In the genomic region with DNA sequence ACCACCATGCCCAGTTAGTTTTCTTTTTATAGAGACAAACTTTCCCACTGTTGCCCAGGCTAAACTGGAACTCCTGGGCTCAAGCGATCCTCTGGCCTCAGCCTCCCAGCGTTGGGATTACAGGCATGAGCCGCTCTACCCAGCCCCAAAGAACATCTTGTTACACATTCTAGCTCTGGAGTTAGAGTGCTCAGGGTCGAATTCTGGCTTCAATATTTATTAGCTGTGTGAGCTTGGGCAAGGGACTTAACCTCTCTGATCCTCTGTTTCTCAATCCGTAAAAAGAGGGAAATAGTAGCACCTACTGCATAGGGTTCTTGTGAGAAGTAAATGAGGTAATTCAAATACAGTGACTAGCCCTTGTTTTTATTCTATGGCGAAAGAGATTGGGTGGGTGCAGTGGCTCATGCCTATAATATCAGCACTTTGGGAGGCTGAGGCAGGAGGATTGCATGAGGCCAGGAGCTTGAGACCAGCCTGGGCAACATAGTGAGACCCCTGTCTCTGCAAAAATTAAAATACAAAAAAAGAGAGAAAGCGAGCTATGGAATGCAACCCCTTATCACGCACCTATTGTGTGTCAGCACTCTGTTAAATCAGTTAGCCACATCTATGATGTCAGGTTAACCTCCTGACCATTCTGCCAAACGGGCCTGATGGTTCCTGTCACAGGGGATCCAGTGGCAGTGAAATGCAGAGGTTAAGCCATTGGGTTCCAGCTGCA, we compare ENCODE assay signal across 16 cellular contexts. TPM values are rescaled to one million over a fixed set of nuclear protein-coding genes. Genes with fewer than 3 reads are reported as not detected.
DNase-seq lines count a peak whose midpoint lies in the region; ATAC-seq, FAIRE-seq and TF ChIP-seq lines count a peak whose summit lies in the region.
"Had no signal": no experiment of that assay in that cellular context is flagged by ENCODE, and none has a peak within 500 bp of the region (broad histone marks: within the 10 kb centered on the region; RNA-seq: fewer than 3 reads in every experiment).

No MANE protein-coding gene starts in this region.

- H4K8ac ChIP-seq in H1 (ENCODE audit: extremely low read depth, insufficient read depth, low read length), result no peak overlapping the region

- H3K4me3 Mint-ChIP-seq in CD8-positive, alpha-beta memory T cell, result peak overlapping the region in 6 of 7 donors; percentile 50 to 83 (median 61)

- no peak overlapping the region for H3K14ac ChIP-seq in H1 (ENCODE audit: insufficient read length)

- no peak overlapping the region for H2BK20ac ChIP-seq in H1 (ENCODE audit: low read length)

- POLR2A ChIA-PET in A549 (lab: Yijun Ruan, JAX) (no interaction called here), H1 (lab: Charles Lee; ENCODE audit: partially characterized antibody) (interaction anchor here (0.9 to 2.7 kb wide), 2 partner anchors 115 to 117 kb away, joined by 4 to 9 read pairs; a partner anchor contains a TSS)
- POLR2A ChIA-PET in CD8-positive, alpha-beta memory T cell (lab: Charles Lee), result interaction anchor here (1.5 kb wide), 1 partner anchor 20 kb away, joined by 7 read pairs; a partner anchor contains a TSS

- peaks cover 34 to 75% (median 35%) of the 10 kb centered on the region in 3 donors for H3K4me1 Mint-ChIP-seq in CD8-positive, alpha-beta memory T cell

- no peak for ATAC-seq in A549

- TF ChIP-seq EP300 in A549 (IDR thresholded peaks at IDR 0.05) (no peak), H1 (IDR thresholded peaks at IDR 0.05; ENCODE audit: borderline replicate concordance in 1 of 2, low read depth in 2 of 2, low read length in 2 of 2) (no peak)

- no peak overlapping the region for H3K27ac ChIP-seq in A549
- no peak overlapping the region for H3K27ac ChIP-seq in CD8-positive, alpha-beta memory T cell (ENCODE audit: low read depth, low read length)
- no peak overlapping the region for H3K27ac ChIP-seq in H1 (ENCODE audit: low read depth, low read length)
- peak overlapping the region in 1 of 2 donors; percentile 43 for H3K27ac ChIP-seq in breast epithelium
- H3K27ac ChIP-seq: adrenal gland had no signal

- no peak overlapping the region for H4K91ac ChIP-seq in H1 (replicated peaks; ENCODE audit: insufficient read length, low read length)

- no peak overlapping the region for H2AK5ac ChIP-seq in H1 (ENCODE audit: low read depth, low read length)

- no peaks in the 10 kb centered on the region for H4K20me1 ChIP-seq in H1 (replicated peaks in 1 of 2; ENCODE audit: control insufficient read depth in 1 of 2, insufficient read depth in 2 of 2, low read length in 2 of 2)

- H2BK12ac ChIP-seq in H1 (ENCODE audit: low read depth, low read length), result no peak overlapping the region

- no peak overlapping the region for H3K4ac ChIP-seq in H1 (replicated peaks; ENCODE audit: insufficient read length, low read depth, low read length)

- H3K9me3 Mint-ChIP-seq in CD8-positive, alpha-beta memory T cell, result no peaks in the 10 kb centered on the region

- no peak for TF ChIP-seq POLR2A in A549 (IDR thresholded peaks at IDR 0.05; ENCODE audit: low read length)
- no peak for TF ChIP-seq POLR2A in H1 (IDR thresholded peaks at IDR 0.05; ENCODE audit: control extremely low read depth in 1 of 2, low read depth in 2 of 2, low read length in 2 of 2)
- no peak for TF ChIP-seq POLR2A in breast epithelium (IDR thresholded peaks at IDR 0.05)

- H3K56ac ChIP-seq in H1 (replicated peaks; ENCODE audit: insufficient read length, low read depth, low read length), result no peak overlapping the region

- H3K79me1 ChIP-seq in H1 (ENCODE audit: low read depth, low read length), result no peaks in the 10 kb centered on the region

- H2BK5ac ChIP-seq in H1 (ENCODE audit: low read depth, low read length), result no peak overlapping the region

- DNase-seq in A549 (ENCODE audit: low read depth in 1 of 2, low spot score in 1 of 2) (no peak), OCI-M1 (lab: John Stamatoyannopoulos, UW) (peak; percentile 8), H1 (ENCODE audit: low read depth in 1 of 2, low spot score in 2 of 2) (no peak), breast epithelium (ENCODE audit: low spot score in 2 of 2) (no peak), hypothalamus (lab: John Stamatoyannopoulos, UW) (no peak)
- DNase-seq in CD8-positive, alpha-beta memory T cell, result no peak
- DNase-seq in NK-92 treated with Interleukin-12 subunit alpha and Interleukin-12 subunit beta, amount 100 ng/mL, for 24 hours (lab: John Stamatoyannopoulos, UW), result no peak
- no peak for DNase-seq in activated CD4-positive, CD25-positive, alpha-beta regulatory T cell treated with anti-CD3 and anti-CD28 coated beads, Interleukin-2, amount 50 U/mL, for 72 hours
- DNase-seq: adrenal gland; effector memory CD4-positive, alpha-beta T cell; HFFc6; NCI-H1092; NCI-H2107; NCI-H526; retina; testis had no signal

- peaks cover 5 to 9% (median 7%) of the 10 kb centered on the region in 3 donors for H3K36me3 Mint-ChIP-seq in CD8-positive, alpha-beta memory T cell

- TF ChIP-seq CTCF in A549 (IDR thresholded peaks at IDR 0.05) (no peak), H1 (IDR thresholded peaks at IDR 0.05; ENCODE audit: control extremely low read depth in 1 of 3, insufficient read depth in 1 of 3, low read depth in 1 of 3, low read length in 3 of 3) (no peak), breast epithelium (IDR thresholded peaks at IDR 0.05) (no peak)

- no peaks in the 10 kb centered on the region for H3K27me3 Mint-ChIP-seq in CD8-positive, alpha-beta memory T cell

- H3K4me1 ChIP-seq in A549, result peaks cover 12% of the 10 kb centered on the region
- peaks cover 30% of the 10 kb centered on the region for H3K4me1 ChIP-seq in CD8-positive, alpha-beta memory T cell (ENCODE audit: insufficient read depth, low read length)
- H3K4me1 ChIP-seq in H1 (replicated peaks in 1 of 4; ENCODE audit: control insufficient read depth in 3 of 4, insufficient read depth in 4 of 4, low read length in 3 of 4), result peaks cover 0 to 9% (median 4%) of the 10 kb centered on the region in 4 experiments; a peak in 4 of 7 replicates
- H3K4me1 ChIP-seq in breast epithelium, result no peaks in the 10 kb centered on the region
- H3K4me1 ChIP-seq: adrenal gland had no signal

- no peak overlapping the region for H4K5ac ChIP-seq in H1 (ENCODE audit: insufficient read length, low read depth, low read length)

- no peaks in the 10 kb centered on the region for H3K36me3 ChIP-seq in CD8-positive, alpha-beta memory T cell (ENCODE audit: insufficient read depth, low read length)
- H3K36me3 ChIP-seq in H1 (ENCODE audit: control insufficient read depth in 2 of 4, insufficient read depth in 4 of 4, low read length in 3 of 4) (no peaks in the 10 kb centered on the region), breast epithelium (no peaks in the 10 kb centered on the region)
- H3K36me3 ChIP-seq: adrenal gland had no signal

- CTCF ChIA-PET in A549 (lab: Yijun Ruan, JAX) (interaction anchor here (0.6 to 1.5 kb wide), 6 partner anchors 10 to 173 kb away, joined by 3 read pairs; a partner anchor contains a TSS), H1 (lab: Charles Lee; ENCODE audit: partially characterized antibody) (interaction anchor here (0.9 to 1.5 kb wide), 4 partner anchors 20 to 188 kb away, joined by 3 to 4 read pairs (median 3); a partner anchor contains a TSS)
- CTCF ChIA-PET in CD8-positive, alpha-beta memory T cell (lab: Charles Lee), result interaction anchor here (0.9 to 4.9 kb wide), 4 partner anchors 9 to 115 kb away, joined by 3 to 35 read pairs (median 4); a partner anchor contains a TSS

- H3K23ac ChIP-seq in H1 (ENCODE audit: insufficient read length), result no peak overlapping the region

- H3K9ac ChIP-seq in H1 (replicated peaks in 1 of 4; ENCODE audit: extremely low read depth in 1 of 4, low read depth in 3 of 4, low read length in 3 of 4), result no peak overlapping the region

- no peaks in the 10 kb centered on the region; a peak in 1 of 4 replicates for H3K79me2 ChIP-seq in H1 (ENCODE audit: control insufficient read depth in 1 of 2, insufficient read depth in 2 of 2, low read length in 2 of 2)

- H3K27me3 ChIP-seq in CD8-positive, alpha-beta memory T cell (ENCODE audit: insufficient read depth, low read length, poor library complexity, severe bottlenecking), result no peaks in the 10 kb centered on the region
- H3K27me3 ChIP-seq in H1 (replicated peaks in 1 of 4; ENCODE audit: control insufficient read depth in 3 of 4, extremely low read depth in 1 of 4, insufficient read depth in 3 of 4, low read length in 3 of 4) (no peaks in the 10 kb centered on the region), breast epithelium (no peaks in the 10 kb centered on the region)
- H3K27me3 ChIP-seq: adrenal gland, testis had no signal

- 0 out of 2 replicates have a peak overlapping the region, but pooled peaks have one; percentile 28 for H3K18ac ChIP-seq in H1 (ENCODE audit: extremely low read depth, low read length)

- FAIRE-seq in A549 (lab: Jason Lieb, UNC) (no peak), H1 (lab: Jason Lieb, UNC) (no peak)

- H3K9me3 ChIP-seq in A549 (no peaks in the 10 kb centered on the region), H1 (ENCODE audit: insufficient read depth in 2 of 2, low read depth in 1 of 2, low read length in 1 of 2) (no peaks in the 10 kb centered on the region), breast epithelium (no peaks in the 10 kb centered on the region)
- no peaks in the 10 kb centered on the region for H3K9me3 ChIP-seq in CD8-positive, alpha-beta memory T cell (ENCODE audit: low read length)
- H3K9me3 ChIP-seq: adrenal gland, testis had no signal

- intact Hi-C loops in breast epithelium (cut with DNase I; ENCODE audit: low total_unique reads), result no loop called here

- 81% methylated on average over 9 of the region's 9 CpGs for WGBS in A549 (ENCODE audit: missing lambda C conversion rate)
- 94% methylated on average over 9 of the region's 9 CpGs; no CpG with 5 or more reads in 1 of the 2 experiments for WGBS in H1 (ENCODE audit: extremely low coverage in 1 of 2, insufficient coverage in 1 of 2, insufficient read length in 1 of 2, insufficient replicate concordance in 2 of 2, low coverage in 1 of 2, low lambda C conversion rate in 2 of 2, missing lambda C conversion rate in 1 of 2), 2 experiments

- no peak overlapping the region for H2BK120ac ChIP-seq in H1 (replicated peaks; ENCODE audit: low read depth, low read length)

- no peaks in the 10 kb centered on the region for H3K23me2 ChIP-seq in H1 (ENCODE audit: low read depth, low read length)

- H2AFZ ChIP-seq in H1 (ENCODE audit: low read length), result no peak overlapping the region

- H2BK15ac ChIP-seq in H1 (ENCODE audit: low read length), result no peak overlapping the region

- peak overlapping the region in 7 of 8 donors; percentile 22 to 85 (median 64) for H3K27ac Mint-ChIP-seq in CD8-positive, alpha-beta memory T cell

- H3K4me2 ChIP-seq in A549 (no peak overlapping the region), H1 (ENCODE audit: insufficient read depth in 1 of 2, low read depth in 2 of 2, low read length in 2 of 2) (no peak overlapping the region)

- H3K4me3 ChIP-seq in A549 (no peak overlapping the region), H1 (ENCODE audit: extremely low read depth in 1 of 4, insufficient read depth in 2 of 4, low read depth in 3 of 4, low read length in 4 of 4) (no peak overlapping the region), breast epithelium (no peak overlapping the region)
- peak overlapping the region; percentile 10 for H3K4me3 ChIP-seq in CD8-positive, alpha-beta memory T cell (ENCODE audit: low read length)
- H3K4me3 ChIP-seq: adrenal gland, testis had no signal

- no peak for TF ChIP-seq RAD21 in A549 (conservative IDR thresholded peaks at IDR 0.05 in 1 of 2, IDR thresholded peaks at IDR 0.05 in 1 of 2)
- no peak for TF ChIP-seq RAD21 in H1 (IDR thresholded peaks at IDR 0.05 in 1 of 2, conservative IDR thresholded peaks at IDR 0.05 in 1 of 2; ENCODE audit: low read depth in 2 of 2, low read length in 2 of 2)

RNA-seq across cellular contexts. Expression of a gene that starts 19.7 kb away (rescaled TPM):
- polyA plus RNA-seq in A549 (2011; rRNA removed) (15.5 and 16.9 TPM in 2 replicates), A549 (2017; fragmentation: RNase III; extraction: RNeasy Plus Mini Kit Qiagen cat#74134 plus additional on column Dnase treatment) (45.9 to 48.4 TPM (median 46.6 TPM) in 3 replicates), H1 (2011; rRNA removed) (22.4 and 23.6 TPM in 2 replicates)
- 48.8 and 49.8 TPM in 2 replicates for polyA plus RNA-seq in A549 (2012; cell fraction: cytosol; rRNA removed)
- polyA plus RNA-seq in A549 (2012; cell fraction: nucleus; rRNA removed), result 14.4 and 23.6 TPM in 2 replicates
- polyA minus RNA-seq in A549 (2011; rRNA and poly(A)+ RNA removed), result 8.7 and 10.3 TPM in 2 replicates
- total RNA-seq in CD8-positive, alpha-beta memory T cell, result 10 to 100 TPM; 23.3 to 25.0 TPM
- polyA plus RNA-seq in CD8-positive, alpha-beta memory T cell, result 29.3 TPM
- total RNA-seq in H1 (2021; fragmentation: NEBNext Ultra II Directional; extraction: Animal tissue kit (Norgen Biotek cat#: 25700)), result 21.2 and 21.4 TPM in 2 replicates
- 38.7 TPM for polyA plus RNA-seq in H1 (2011; cell fraction: cytosol; rRNA removed)
- polyA plus RNA-seq in H1 (2011; cell fraction: nucleus; rRNA removed), result 30.4 TPM
- polyA plus RNA-seq in H1 (2012, experiment 1 of 2), result 20.6 to 32.3 TPM (median 27.0 TPM) in 4 replicates
- polyA plus RNA-seq in H1 (2012, experiment 2 of 2), result 17.8 TPM
- polyA plus RNA-seq in H1 (2013, experiment 1 of 2), result 9.6 TPM
- polyA plus RNA-seq in H1 (2013, experiment 2 of 2), result 8.0 TPM
- 9.7 and 10.2 TPM in 2 replicates for polyA minus RNA-seq in H1 (2011; rRNA and poly(A)+ RNA removed)
- 10.0 TPM for polyA minus RNA-seq in H1 (2011; cell fraction: cytosol; rRNA and poly(A)+ RNA removed)
- polyA minus RNA-seq in H1 (2011; cell fraction: nucleus; rRNA and poly(A)+ RNA removed), result 7.3 TPM
- 10 to 100 TPM in 2 of 3 donors, 1 to 10 TPM in 1; 6.6 to 22.2 (median 10.5) TPM for total RNA-seq in breast epithelium
